In genomic region chr18:8031496-8031895, GRCh38 we compare ENCODE assay signal across 29 cellular contexts.
"Had no signal": no experiment of that assay in that cellular context is flagged by ENCODE, and none has a peak within 500 bp of the region (broad histone marks: within the 10 kb centered on the region; RNA-seq: fewer than 3 reads in every experiment).

No MANE protein-coding gene starts in this region.

- H3K4me3 ChIP-seq: SJSA1 had no signal

- H3K36me3 ChIP-seq: brain microvascular endothelial cell, SJSA1 had no signal

- H3K27ac ChIP-seq: brain microvascular endothelial cell, SJSA1, VCaP had no signal

- H3K9me3 Mint-ChIP-seq: activated CD8-positive, alpha-beta T cell treated with anti-CD3 and anti-CD28 coated beads for 36 hours; activated naive CD8-positive, alpha-beta T cell treated with anti-CD3 and anti-CD28 coated beads for 36 hours; IgD-negative memory B cell had no signal

- H3K27ac Mint-ChIP-seq: activated CD8-positive, alpha-beta T cell treated with anti-CD3 and anti-CD28 coated beads for 36 hours; activated naive CD4-positive, alpha-beta T cell treated with anti-CD3 and anti-CD28 coated beads, Interleukin-2, amount 10 ng/mL, durations not matched to agents 7 days and 5 days; activated naive CD8-positive, alpha-beta T cell treated with anti-CD3 and anti-CD28 coated beads for 36 hours; activated T-cell treated with anti-CD3 and anti-CD28 coated beads, Interleukin-2, amount 50 U/mL, for 72 hours; activated T-helper 2 cell treated with anti-CD3 and anti-CD28 coated beads, Interferon-gamma antibody, Interleukin-2, Interleukin-4, amounts not matched to agents 10 μg/mL and 5 μg/mL and 100 μg/mL, durations not matched to agents 14 hours and 24 hours and 36 hours; IgD-negative memory B cell had no signal

- DNase-seq: activated CD4-positive, alpha-beta T cell treated with anti-CD3 and anti-CD28 coated beads, Interleukin-2, amount 50 U/mL, for 1 hour; activated CD4-positive, CD25-positive, alpha-beta regulatory T cell; activated CD8-positive, alpha-beta memory T cell treated with anti-CD3 and anti-CD28 coated beads, Interleukin-2, amount 50 U/mL, for 4 hours; activated CD8-positive, alpha-beta T cell treated with anti-CD3 and anti-CD28 coated beads for 36 hours; activated gamma-delta T cell treated with Interleukin-2 at 50 U/mL for 16 hours; activated naive CD4-positive, alpha-beta T cell treated with anti-CD3 and anti-CD28 coated beads, Interleukin-2, amount 10 ng/mL, durations not matched to agents 7 days and 5 days; activated naive CD8-positive, alpha-beta T cell treated with anti-CD3 and anti-CD28 coated beads for 36 hours; activated T-cell treated with anti-CD3 and anti-CD28 coated beads, Interleukin-2, amount 50 U/mL, for 72 hours; brain microvascular endothelial cell; caudate nucleus; KG1; NCI-H1092; NCI-H1417; NCI-H1694; NCI-H2029; NCI-H2107; NCI-H2171 treated with DMSO at 0.1 percent for 48 hours; NCI-H226; NCI-H526; NCI-H82; OCI-M1; RPMI8226; SHP77; T-helper 1 cell had no signal

- H3K9me3 ChIP-seq: SJSA1 had no signal

- H3K27me3 Mint-ChIP-seq: activated CD8-positive, alpha-beta T cell treated with anti-CD3 and anti-CD28 coated beads for 36 hours; activated naive CD4-positive, alpha-beta T cell treated with anti-CD3 and anti-CD28 coated beads, Interleukin-2, amount 10 ng/mL, durations not matched to agents 7 days and 5 days; activated naive CD8-positive, alpha-beta T cell treated with anti-CD3 and anti-CD28 coated beads for 36 hours; IgD-negative memory B cell had no signal

- H3K36me3 Mint-ChIP-seq: activated naive CD4-positive, alpha-beta T cell treated with anti-CD3 and anti-CD28 coated beads, Interleukin-2, amount 10 ng/mL, durations not matched to agents 7 days and 5 days; activated naive CD8-positive, alpha-beta T cell treated with anti-CD3 and anti-CD28 coated beads for 36 hours; IgD-negative memory B cell had no signal

- H3K27me3 ChIP-seq: brain microvascular endothelial cell, SJSA1 had no signal

- H3K4me1 ChIP-seq: SJSA1 had no signal

- H3K4me3 Mint-ChIP-seq: activated CD8-positive, alpha-beta T cell treated with anti-CD3 and anti-CD28 coated beads for 36 hours; activated naive CD4-positive, alpha-beta T cell treated with anti-CD3 and anti-CD28 coated beads, Interleukin-2, amount 10 ng/mL, durations not matched to agents 7 days and 5 days; activated naive CD8-positive, alpha-beta T cell treated with anti-CD3 and anti-CD28 coated beads for 36 hours; activated T-cell treated with anti-CD3 and anti-CD28 coated beads, Interleukin-2, amount 50 U/mL, for 72 hours; IgD-negative memory B cell had no signal

- H3K4me1 Mint-ChIP-seq: activated naive CD4-positive, alpha-beta T cell treated with anti-CD3 and anti-CD28 coated beads, Interleukin-2, amount 10 ng/mL, durations not matched to agents 7 days and 5 days; activated naive CD8-positive, alpha-beta T cell treated with anti-CD3 and anti-CD28 coated beads for 36 hours; IgD-negative memory B cell had no signal

- ATAC-seq: activated CD8-positive, alpha-beta T cell treated with anti-CD3 and anti-CD28 coated beads for 36 hours; activated T-cell treated with anti-CD3 and anti-CD28 coated beads, Interleukin-2, amount 50 U/mL, for 72 hours; Panc1 had no signal
